Comparison of ENCODE assay signal across 1 cellular context in the genomic region with DNA sequence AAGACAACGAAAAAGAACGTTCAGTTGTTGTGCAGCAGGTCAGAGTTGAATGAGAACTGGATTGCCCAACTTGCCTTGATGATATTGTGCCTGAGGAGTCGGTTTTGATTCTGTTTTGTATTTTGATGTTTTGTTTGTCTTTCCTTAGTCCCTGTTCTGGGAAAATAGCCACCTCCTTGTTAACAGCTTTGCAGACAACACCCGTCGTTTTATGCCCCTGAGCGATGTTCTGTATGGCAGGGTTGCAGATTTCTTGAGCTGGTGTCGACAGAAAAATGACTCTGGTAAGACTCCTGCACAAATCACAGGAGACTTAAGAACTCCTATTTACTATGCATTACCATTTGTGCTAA.
TF ChIP-seq lines count a peak whose summit lies in the region.

No MANE protein-coding gene starts in this region.

TF ChIP-seq in HepG2, 621 proteins besides CTCF, POLR2A, EP300 and RAD21:
- no peak for TF ChIP-seq ZMAT3 (CRISPR knock-in tag; conservative IDR thresholded peaks at IDR 0.05)
- TF ChIP-seq EEA1 (CRISPR knock-in tag; IDR thresholded peaks at IDR 0.05; ENCODE audit: borderline replicate concordance) = no peak
- TF ChIP-seq ATM (IDR thresholded peaks at IDR 0.05; ENCODE audit: borderline replicate concordance) = no peak
- TF ChIP-seq ZBTB1 (CRISPR knock-in tag; IDR thresholded peaks at IDR 0.05; ENCODE audit: borderline replicate concordance) = no peak
- TF ChIP-seq ZFP36L2 (CRISPR knock-in tag; IDR thresholded peaks at IDR 0.05) = no peak
- no peak for TF ChIP-seq ZNF781 (CRISPR knock-in tag; IDR thresholded peaks at IDR 0.05; ENCODE audit: borderline replicate concordance, not compliant biosample characterization)
- TF ChIP-seq POLR2AphosphoS5 (IDR thresholded peaks at IDR 0.05; ENCODE audit: low read depth, low read length) = no peak
- no peak for TF ChIP-seq AHR (CRISPR knock-in tag; IDR thresholded peaks at IDR 0.05)
- no peak for TF ChIP-seq ZZZ3 (CRISPR knock-in tag; IDR thresholded peaks at IDR 0.05; ENCODE audit: borderline replicate concordance)
- TF ChIP-seq ZNF562 (CRISPR knock-in tag; IDR thresholded peaks at IDR 0.05; ENCODE audit: borderline replicate concordance) = no peak
- TF ChIP-seq, protein P1, sequence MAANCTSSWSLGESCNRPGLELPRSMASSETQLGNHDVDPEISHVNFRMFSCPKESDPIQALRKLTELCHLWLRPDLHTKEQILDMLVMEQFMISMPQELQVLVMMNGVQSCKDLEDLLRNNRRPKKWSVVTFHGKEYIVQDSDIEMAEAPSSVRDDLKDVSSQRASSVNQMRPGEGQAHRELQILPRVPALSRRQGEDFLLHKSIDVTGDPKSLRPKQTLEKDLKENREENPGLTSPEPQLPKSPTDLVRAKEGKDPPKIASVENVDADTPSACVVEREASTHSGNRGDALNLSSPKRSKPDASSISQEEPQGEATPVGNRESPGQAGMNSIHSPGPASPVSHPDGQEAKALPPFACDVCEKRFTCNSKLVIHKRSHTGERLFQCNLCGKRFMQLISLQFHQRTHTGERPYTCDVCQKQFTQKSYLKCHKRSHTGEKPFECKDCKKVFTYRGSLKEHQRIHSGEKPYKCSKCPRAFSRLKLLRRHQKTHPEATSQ (CRISPR knock-in tag; IDR thresholded peaks at IDR 0.05; ENCODE audit: borderline replicate concordance) = no peak
